Comparison of ENCODE assay signal across 8 cellular contexts in the genomic region with DNA sequence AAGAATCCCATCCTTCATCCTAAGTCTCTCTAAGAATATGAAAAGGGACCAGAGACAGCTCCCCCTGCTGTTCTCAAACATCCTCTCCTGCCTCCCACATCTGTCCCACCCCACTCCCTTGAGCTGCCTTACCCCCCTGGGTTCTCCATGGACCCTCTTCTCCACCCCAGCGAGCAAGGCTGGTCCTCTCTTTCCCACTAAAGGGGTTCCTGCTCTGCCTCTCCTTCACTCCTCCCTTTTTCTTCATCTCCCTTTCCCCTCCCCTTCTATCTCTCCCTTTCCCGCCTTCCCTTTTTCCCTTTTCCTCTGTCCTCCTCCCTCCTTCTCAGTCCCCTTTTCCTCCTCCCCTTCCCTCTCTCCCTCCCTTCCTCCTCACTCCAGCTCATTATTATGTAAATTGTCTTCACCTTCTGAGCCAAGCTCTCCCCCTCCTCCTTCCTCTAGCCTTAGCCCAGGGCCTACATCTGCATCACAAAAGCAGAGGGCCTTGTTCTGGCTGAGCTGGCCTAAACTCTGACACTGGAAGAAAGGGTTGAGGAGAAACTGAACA.
DNase-seq lines count a peak whose midpoint lies in the region; ATAC-seq and TF ChIP-seq lines count a peak whose summit lies in the region.

No MANE protein-coding gene starts in this region.

- no peak overlapping the region for H3K4me3 Mint-ChIP-seq in activated CD8-positive, alpha-beta T cell treated with anti-CD3 and anti-CD28 coated beads, Interleukin-2, amount 10 ng/mL, durations not matched to agents 7 days and 5 days

- no peak overlapping the region for H3K27ac Mint-ChIP-seq in activated CD8-positive, alpha-beta T cell treated with anti-CD3 and anti-CD28 coated beads, Interleukin-2, amount 10 ng/mL, durations not matched to agents 7 days and 5 days

- H3K36me3 Mint-ChIP-seq in activated CD8-positive, alpha-beta T cell treated with anti-CD3 and anti-CD28 coated beads, Interleukin-2, amount 10 ng/mL, durations not matched to agents 7 days and 5 days (ENCODE audit: low read depth) = no peaks in the 10 kb centered on the region

- TF ChIP-seq CTCF in lower leg skin (IDR thresholded peaks at IDR 0.05) (no peak), upper lobe of left lung (IDR thresholded peaks at IDR 0.05) (no peak)

- POLR2A ChIA-PET in activated CD8-positive, alpha-beta T cell treated with anti-CD3 and anti-CD28 coated beads, Interleukin-2, amount 10 ng/mL, durations not matched to agents 7 days and 5 days (lab: Charles Lee) = no interaction called here

- no peaks in the 10 kb centered on the region for H3K9me3 ChIP-seq in HUES48 (ENCODE audit: control insufficient read depth, insufficient read depth, low read length)
- no peaks in the 10 kb centered on the region for H3K9me3 ChIP-seq in upper lobe of left lung

- H3K27me3 ChIP-seq in HUES48 (ENCODE audit: control insufficient read depth, insufficient read depth, low read length) (no peaks in the 10 kb centered on the region), upper lobe of left lung (no peaks in the 10 kb centered on the region)

- no peak for TF ChIP-seq POLR2A in lower leg skin (IDR thresholded peaks at IDR 0.05)
- TF ChIP-seq POLR2A in upper lobe of left lung (IDR thresholded peaks at IDR 0.05) = no peak

- no peak for TF ChIP-seq EP300 in upper lobe of left lung (IDR thresholded peaks at IDR 0.05)

- intact Hi-C loops in lower leg skin (cut with DNase I; ENCODE audit: low total_unique reads) = no loop called here

- H3K9me3 Mint-ChIP-seq in activated CD8-positive, alpha-beta T cell treated with anti-CD3 and anti-CD28 coated beads, Interleukin-2, amount 10 ng/mL, durations not matched to agents 7 days and 5 days (ENCODE audit: insufficient read depth) = no peaks in the 10 kb centered on the region

- 82 to 84% methylated on average over 2 of the region's 2 CpGs for WGBS in lower leg skin, 2 donors
- WGBS in upper lobe of left lung, 2 donors = 77 to 80% methylated on average over 2 of the region's 2 CpGs

- CTCF ChIA-PET in activated CD8-positive, alpha-beta T cell treated with anti-CD3 and anti-CD28 coated beads, Interleukin-2, amount 10 ng/mL, durations not matched to agents 7 days and 5 days (lab: Charles Lee) = interaction anchor here (1.3 to 5.9 kb wide), 6 partner anchors 13 to 337 kb away, joined by 3 to 29 read pairs (median 6); no protein-coding TSS in a partner anchor

- ATAC-seq in activated CD8-positive, alpha-beta T cell treated with anti-CD3 and anti-CD28 coated beads, Interleukin-2, amount 10 ng/mL, durations not matched to agents 7 days and 5 days = no peak
- ATAC-seq in HG03442 (IDR thresholded peaks at IDR 0.05; ENCODE audit: unreplicated experiment) (no peak), HG03378 (IDR thresholded peaks at IDR 0.05; ENCODE audit: unreplicated experiment) (no peak), upper lobe of left lung (ENCODE audit: low FRiP score in 2 of 2) (no peak)

- no peak overlapping the region for H3K9ac ChIP-seq in HUES48 (ENCODE audit: low read depth, low read length)

- peaks cover 24% of the 10 kb centered on the region for H3K4me1 Mint-ChIP-seq in activated CD8-positive, alpha-beta T cell treated with anti-CD3 and anti-CD28 coated beads, Interleukin-2, amount 10 ng/mL, durations not matched to agents 7 days and 5 days (ENCODE audit: low read depth)

- H3K4me1 ChIP-seq in HUES48 (ENCODE audit: control insufficient read depth, insufficient read depth, low read length) (peaks cover 43% of the 10 kb centered on the region), upper lobe of left lung (no peaks in the 10 kb centered on the region)

- H3K27ac ChIP-seq in HUES48 (ENCODE audit: low read depth, low read length) (peak overlapping the region; percentile 68), upper lobe of left lung (no peak overlapping the region)

- no peaks in the 10 kb centered on the region for H3K27me3 Mint-ChIP-seq in activated CD8-positive, alpha-beta T cell treated with anti-CD3 and anti-CD28 coated beads, Interleukin-2, amount 10 ng/mL, durations not matched to agents 7 days and 5 days (ENCODE audit: low read depth)

- DNase-seq in D341Med (ENCODE audit: low spot score) (peak; percentile 60), kidney tubule cell (ENCODE audit: low spot score) (peak; percentile 8), lower leg skin (ENCODE audit: low spot score in 2 of 2) (no peak), upper lobe of left lung (no peak)
- DNase-seq in activated CD8-positive, alpha-beta T cell treated with anti-CD3 and anti-CD28 coated beads, Interleukin-2, amount 10 ng/mL, durations not matched to agents 7 days and 5 days = peak; percentile 26

- H3K4me3 ChIP-seq in HUES48 (ENCODE audit: low read depth, low read length) = peak overlapping the region; percentile 45
- H3K4me3 ChIP-seq in lower leg skin (ENCODE audit: low read depth, poor library complexity, severe bottlenecking) = no peak overlapping the region
- no peak overlapping the region for H3K4me3 ChIP-seq in upper lobe of left lung

- H3K36me3 ChIP-seq in HUES48 (ENCODE audit: control insufficient read depth, insufficient read depth, low read length) = no peaks in the 10 kb centered on the region
- no peaks in the 10 kb centered on the region for H3K36me3 ChIP-seq in upper lobe of left lung

Comparison
In these comparisons a context has a peak if more than half of its experiments do, and no peak if none do; other contexts are left out.
1. DNase-seq: peak in D341Med (single experiment), activated CD8-positive, alpha-beta T cell treated with anti-CD3 and anti-CD28 coated beads, Interleukin-2, amount 10 ng/mL, durations not matched to agents 7 days and 5 days (single experiment) and kidney tubule cell (single experiment); none in lower leg skin (0 of 2) and upper lobe of left lung (0 of 2).